1 cellular context compared by ENCODE assay signal in the genomic region with DNA sequence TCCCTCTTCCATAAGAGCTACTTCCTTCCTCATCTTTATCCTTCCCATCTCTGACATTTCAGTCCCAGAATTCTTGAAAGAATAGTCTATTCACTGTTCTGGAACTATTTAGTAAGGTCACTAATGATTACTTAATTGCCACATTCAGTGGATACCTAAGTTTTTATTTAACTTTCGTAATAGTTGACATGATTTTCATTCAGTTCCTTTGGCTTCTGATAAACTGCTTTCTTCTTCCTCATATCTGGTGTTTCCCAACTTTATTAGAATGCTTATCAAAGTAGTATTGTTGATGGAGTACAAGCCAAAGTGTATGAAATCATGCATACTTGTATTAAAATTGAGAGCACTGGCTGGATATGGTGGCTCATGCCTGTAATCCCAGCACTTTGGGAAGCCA.
TF ChIP-seq lines count a peak whose summit lies in the region.

No MANE protein-coding gene starts in this region.

TF ChIP-seq in liver, 16 proteins besides CTCF, POLR2A, EP300 and RAD21 (continued from another document):
- TF ChIP-seq, protein P1, sequence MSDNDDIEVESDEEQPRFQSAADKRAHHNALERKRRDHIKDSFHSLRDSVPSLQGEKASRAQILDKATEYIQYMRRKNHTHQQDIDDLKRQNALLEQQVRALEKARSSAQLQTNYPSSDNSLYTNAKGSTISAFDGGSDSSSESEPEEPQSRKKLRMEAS (IDR thresholded peaks at IDR 0.05) = peak; percentile 35
- TF ChIP-seq TAF1 (conservative IDR thresholded peaks at IDR 0.05) = no peak
- no peak for TF ChIP-seq FOXA2 (IDR thresholded peaks at IDR 0.05)
- TF ChIP-seq EGR1 (IDR thresholded peaks at IDR 0.05; ENCODE audit: low read depth in 2 of 2) = no peak
- TF ChIP-seq RXRA (IDR thresholded peaks at IDR 0.05) = peak; percentile 35 to 58
- peak; percentile 14 for TF ChIP-seq HNF4G (IDR thresholded peaks at IDR 0.05)
- no peak for TF ChIP-seq YY1 (IDR thresholded peaks at IDR 0.05)
- no peak for TF ChIP-seq GABPA (IDR thresholded peaks at IDR 0.05 in 1 of 2, conservative IDR thresholded peaks at IDR 0.05 in 1 of 2)
- TF ChIP-seq, protein P2, sequence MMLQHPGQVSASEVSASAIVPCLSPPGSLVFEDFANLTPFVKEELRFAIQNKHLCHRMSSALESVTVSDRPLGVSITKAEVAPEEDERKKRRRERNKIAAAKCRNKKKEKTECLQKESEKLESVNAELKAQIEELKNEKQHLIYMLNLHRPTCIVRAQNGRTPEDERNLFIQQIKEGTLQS (IDR thresholded peaks at IDR 0.05) = no peak
- peak; percentile 32 to 54 for TF ChIP-seq JUND (IDR thresholded peaks at IDR 0.05)
